In the genomic region with DNA sequence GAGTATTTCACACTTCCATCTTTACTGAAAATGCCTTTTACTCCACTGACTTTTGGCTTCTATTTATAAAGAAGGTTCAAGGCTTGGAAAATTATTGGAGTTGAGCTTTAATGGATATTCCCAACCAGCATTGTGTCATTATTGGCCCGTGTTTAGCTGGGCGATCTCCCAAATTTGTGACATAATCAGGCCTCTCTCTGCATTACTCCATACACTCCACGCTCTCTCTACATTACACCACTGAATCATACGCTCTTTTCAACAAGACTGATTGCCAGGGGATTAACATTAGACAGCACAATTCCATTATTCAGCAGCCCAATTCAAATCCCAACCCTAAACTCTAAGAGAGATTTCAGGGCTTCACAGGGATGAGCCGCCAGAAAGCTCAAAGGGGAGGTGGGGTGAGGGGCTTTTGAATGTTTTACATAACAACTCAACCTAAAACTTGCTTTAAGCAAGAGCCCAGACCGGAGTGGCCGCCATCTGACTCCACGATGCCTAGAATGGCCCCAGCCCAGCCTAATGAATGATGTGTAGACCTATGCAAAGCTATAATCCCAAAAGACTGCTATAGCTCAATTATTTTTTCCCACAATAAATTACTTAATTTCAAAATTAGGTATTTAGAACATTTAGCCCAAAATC, we compare ENCODE assay signal across 23 cellular contexts.
DNase-seq lines count a peak whose midpoint lies in the region; ATAC-seq and TF ChIP-seq lines count a peak whose summit lies in the region.
"Had no signal": no experiment of that assay in that cellular context is flagged by ENCODE, and none has a peak within 500 bp of the region (broad histone marks: within the 10 kb centered on the region; RNA-seq: fewer than 3 reads in every experiment).

No MANE protein-coding gene starts in this region.

- intact Hi-C loops in activated CD8-positive, alpha-beta T cell treated with anti-CD3 and anti-CD28 coated beads for 36 hours (cut with micrococcal nuclease): no loop called here
- intact Hi-C loops in sciatic nerve (cut with DNase I): no loop called here

- H3K27ac Mint-ChIP-seq in activated CD8-positive, alpha-beta T cell treated with anti-CD3 and anti-CD28 coated beads for 36 hours: no peak overlapping the region
- H3K27ac Mint-ChIP-seq: memory B cell had no signal

- no peaks in the 10 kb centered on the region for H3K4me1 Mint-ChIP-seq in activated CD8-positive, alpha-beta T cell treated with anti-CD3 and anti-CD28 coated beads for 36 hours (ENCODE audit: low read depth)
- H3K4me1 Mint-ChIP-seq: memory B cell had no signal

- no peak overlapping the region for H3K4me3 ChIP-seq in stomach smooth muscle (ENCODE audit: low read length in 2 of 2)
- H3K4me3 ChIP-seq: SJSA1, tibial nerve had no signal

- H3K4me1 ChIP-seq in stomach smooth muscle (ENCODE audit: control insufficient read depth, insufficient read depth, low read length): peaks cover 7% of the 10 kb centered on the region
- H3K4me1 ChIP-seq: BE2C, SJSA1, tibial nerve had no signal

- no peak overlapping the region for H3K4me3 Mint-ChIP-seq in activated CD8-positive, alpha-beta T cell treated with anti-CD3 and anti-CD28 coated beads for 36 hours
- H3K4me3 Mint-ChIP-seq: memory B cell, neural crest cell had no signal

- no peaks in the 10 kb centered on the region for H3K27me3 Mint-ChIP-seq in activated CD8-positive, alpha-beta T cell treated with anti-CD3 and anti-CD28 coated beads for 36 hours
- H3K27me3 Mint-ChIP-seq: memory B cell had no signal

- no peak for ATAC-seq in GM21381 (IDR thresholded peaks at IDR 0.05; ENCODE audit: unreplicated experiment)
- ATAC-seq in activated CD8-positive, alpha-beta T cell treated with anti-CD3 and anti-CD28 coated beads for 36 hours: no peak
- no peak for ATAC-seq in sciatic nerve

- TF ChIP-seq CTCF in activated CD8-positive, alpha-beta T cell treated with anti-CD3 and anti-CD28 coated beads for 36 hours (IDR thresholded peaks at IDR 0.05): no peak

- no peaks in the 10 kb centered on the region for H3K9me3 Mint-ChIP-seq in activated CD8-positive, alpha-beta T cell treated with anti-CD3 and anti-CD28 coated beads for 36 hours
- H3K9me3 Mint-ChIP-seq: neural crest cell had no signal

- CTCF ChIA-PET in activated CD8-positive, alpha-beta T cell treated with anti-CD3 and anti-CD28 coated beads for 36 hours (lab: Charles Lee): no interaction called here

- H3K27me3 ChIP-seq in layer of hippocampus (ENCODE audit: control insufficient read depth, insufficient read depth, low read length): no peaks in the 10 kb centered on the region
- no peaks in the 10 kb centered on the region for H3K27me3 ChIP-seq in stomach smooth muscle (ENCODE audit: control insufficient read depth in 1 of 2, insufficient read depth in 2 of 2, low read length in 2 of 2)
- H3K27me3 ChIP-seq: BE2C, brain microvascular endothelial cell, SJSA1, tibial nerve had no signal

- H3K36me3 ChIP-seq in stomach smooth muscle (ENCODE audit: control insufficient read depth in 2 of 2, insufficient read depth in 2 of 2, low read length in 2 of 2): peaks cover 8% of the 10 kb centered on the region in 2 donors
- H3K36me3 ChIP-seq: BE2C, brain microvascular endothelial cell, SJSA1, tibial nerve had no signal

- H3K27ac ChIP-seq in cingulate gyrus (ENCODE audit: low read depth, low read length) (peak overlapping the region; percentile 89), layer of hippocampus (ENCODE audit: low read depth, low read length) (peak overlapping the region; percentile 82), stomach smooth muscle (ENCODE audit: low read length) (peak overlapping the region; percentile 31)
- H3K27ac ChIP-seq: brain microvascular endothelial cell, SJSA1, tibial nerve had no signal

- POLR2A ChIA-PET in activated CD8-positive, alpha-beta T cell treated with anti-CD3 and anti-CD28 coated beads for 36 hours (lab: Charles Lee): no interaction called here

- H3K36me3 Mint-ChIP-seq in activated CD8-positive, alpha-beta T cell treated with anti-CD3 and anti-CD28 coated beads for 36 hours (ENCODE audit: low read depth): no peaks in the 10 kb centered on the region
- H3K36me3 Mint-ChIP-seq: memory B cell had no signal

- no peaks in the 10 kb centered on the region for H3K9me3 ChIP-seq in stomach smooth muscle (ENCODE audit: control insufficient read depth in 2 of 2, low read length in 2 of 2)
- H3K9me3 ChIP-seq: BE2C, tibial nerve had no signal

- H3K9ac ChIP-seq in stomach smooth muscle (ENCODE audit: low read length in 2 of 2): peak overlapping the region in 1 of 2 donors; percentile 14

- DNase-seq in NCI-H82 treated with DMSO at 0.1 percent for 48 hours (lab: John Stamatoyannopoulos, UW; ENCODE audit: unreplicated experiment) (peak; percentile 55), sciatic nerve (ENCODE audit: low spot score) (no peak)
- no peak for DNase-seq in activated CD8-positive, alpha-beta T cell treated with anti-CD3 and anti-CD28 coated beads for 36 hours
- DNase-seq: activated CD4-positive, CD25-positive, alpha-beta regulatory T cell treated with anti-CD3 and anti-CD28 coated beads, Interleukin-2, amount 50 U/mL, for 72 hours; activated naive CD4-positive, alpha-beta T cell; BE2C; brain microvascular endothelial cell; foreskin melanocyte; GF-D8; HCEC 1CT; IMR-90; NCI-H2029 treated with DMSO at 0.1 percent for 48 hours; NCI-H524 treated with DMSO at 0.1 percent for 48 hours; OCI-M1; stimulated activated CD4-positive, alpha-beta T cell treated with anti-CD3 and anti-CD28 coated beads, Interleukin-4, amount 100 ng/mL, for 24 hours had no signal

Comparison
In these comparisons a context has a peak if more than half of its experiments do, and no peak if none do; other contexts are left out.
1. H3K27ac ChIP-seq: peak in every context shown above with its lines; median percentile 89 in cingulate gyrus; 82 in layer of hippocampus; 31 in stomach smooth muscle.